ENCODE assay signal across 2 cellular contexts in the genomic region with DNA sequence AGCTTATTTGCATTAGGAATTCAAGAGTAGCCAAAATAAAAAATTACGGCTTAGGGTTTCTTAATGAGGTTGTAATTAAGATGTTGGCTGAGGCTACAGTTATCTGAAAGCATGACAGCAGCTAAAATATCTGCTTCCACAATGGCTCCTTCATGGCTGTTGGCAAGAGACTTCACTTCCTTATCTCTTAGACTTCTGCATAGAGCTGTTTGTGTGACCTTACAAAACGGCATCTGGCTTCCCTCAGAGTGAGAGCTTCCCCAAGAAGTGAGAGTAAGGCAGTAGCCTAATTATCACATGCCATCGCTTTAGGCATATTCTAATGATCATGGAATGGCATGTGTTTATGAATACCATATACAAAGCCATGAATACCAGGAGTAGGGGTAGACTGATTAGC.
TF ChIP-seq lines count a peak whose summit lies in the region.

No MANE protein-coding gene starts in this region.

TF ChIP-seq in SK-N-SH treated with all-trans-retinoic acid at 6 μM for 48 hours, 23 proteins besides CTCF, POLR2A, EP300 and RAD21 (continued from another document):
- TF ChIP-seq, protein P1, sequence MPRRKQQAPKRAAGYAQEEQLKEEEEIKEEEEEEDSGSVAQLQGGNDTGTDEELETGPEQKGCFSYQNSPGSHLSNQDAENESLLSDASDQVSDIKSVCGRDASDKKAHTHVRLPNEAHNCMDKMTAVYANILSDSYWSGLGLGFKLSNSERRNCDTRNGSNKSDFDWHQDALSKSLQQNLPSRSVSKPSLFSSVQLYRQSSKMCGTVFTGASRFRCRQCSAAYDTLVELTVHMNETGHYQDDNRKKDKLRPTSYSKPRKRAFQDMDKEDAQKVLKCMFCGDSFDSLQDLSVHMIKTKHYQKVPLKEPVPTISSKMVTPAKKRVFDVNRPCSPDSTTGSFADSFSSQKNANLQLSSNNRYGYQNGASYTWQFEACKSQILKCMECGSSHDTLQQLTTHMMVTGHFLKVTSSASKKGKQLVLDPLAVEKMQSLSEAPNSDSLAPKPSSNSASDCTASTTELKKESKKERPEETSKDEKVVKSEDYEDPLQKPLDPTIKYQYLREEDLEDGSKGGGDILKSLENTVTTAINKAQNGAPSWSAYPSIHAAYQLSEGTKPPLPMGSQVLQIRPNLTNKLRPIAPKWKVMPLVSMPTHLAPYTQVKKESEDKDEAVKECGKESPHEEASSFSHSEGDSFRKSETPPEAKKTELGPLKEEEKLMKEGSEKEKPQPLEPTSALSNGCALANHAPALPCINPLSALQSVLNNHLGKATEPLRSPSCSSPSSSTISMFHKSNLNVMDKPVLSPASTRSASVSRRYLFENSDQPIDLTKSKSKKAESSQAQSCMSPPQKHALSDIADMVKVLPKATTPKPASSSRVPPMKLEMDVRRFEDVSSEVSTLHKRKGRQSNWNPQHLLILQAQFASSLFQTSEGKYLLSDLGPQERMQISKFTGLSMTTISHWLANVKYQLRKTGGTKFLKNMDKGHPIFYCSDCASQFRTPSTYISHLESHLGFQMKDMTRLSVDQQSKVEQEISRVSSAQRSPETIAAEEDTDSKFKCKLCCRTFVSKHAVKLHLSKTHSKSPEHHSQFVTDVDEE (CRISPR knock-in tag; IDR thresholded peaks at IDR 0.05) = 0 out of 2 replicates have a peak, but pooled peaks have one; percentile 45
- TF ChIP-seq ZC3H10 (CRISPR knock-in tag; IDR thresholded peaks at IDR 0.05) (no peak), ZNF70 (CRISPR knock-in tag; IDR thresholded peaks at IDR 0.05) (no peak)

TF ChIP-seq in SK-N-SH, 30 proteins besides CTCF, POLR2A, EP300 and RAD21 (continued from another document):
- TF ChIP-seq, protein P2, sequence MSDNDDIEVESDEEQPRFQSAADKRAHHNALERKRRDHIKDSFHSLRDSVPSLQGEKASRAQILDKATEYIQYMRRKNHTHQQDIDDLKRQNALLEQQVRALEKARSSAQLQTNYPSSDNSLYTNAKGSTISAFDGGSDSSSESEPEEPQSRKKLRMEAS (IDR thresholded peaks at IDR 0.05; ENCODE audit: low read depth) = no peak
- TF ChIP-seq CHD2 (IDR thresholded peaks at IDR 0.05; ENCODE audit: low read length, partially characterized antibody) = no peak
